ENCODE assay signal across 16 cellular contexts in the genomic region with DNA sequence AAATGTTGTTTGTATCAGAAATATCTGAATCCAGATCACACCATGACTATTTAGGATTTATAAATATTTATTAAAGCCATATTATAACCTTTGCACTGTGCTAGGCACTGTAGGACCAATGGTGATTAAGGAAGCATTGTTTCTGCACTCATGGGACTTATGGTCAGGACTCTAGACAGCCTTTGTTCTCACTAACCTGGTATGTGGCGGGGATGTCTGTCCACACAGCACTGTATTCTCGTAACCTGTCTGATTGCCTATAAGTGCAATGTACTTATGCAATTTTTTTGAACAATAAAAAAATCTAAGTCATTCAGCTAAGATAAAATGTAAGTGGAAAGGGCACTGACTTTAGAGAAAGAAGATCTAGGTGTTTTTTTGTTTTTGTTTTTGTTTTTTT. TPM values are rescaled to one million over a fixed set of nuclear protein-coding genes. Genes with fewer than 3 reads are reported as not detected.
"Had no signal": no experiment of that assay in that cellular context is flagged by ENCODE, and none has a peak within 500 bp of the region (broad histone marks: within the 10 kb centered on the region; RNA-seq: fewer than 3 reads in every experiment).

No MANE protein-coding gene starts in this region.

- H3K4me1 ChIP-seq: ascending aorta, tibial nerve had no signal

- H3K4me3 ChIP-seq: ascending aorta, lung, tibial nerve had no signal

- H3K9me3 ChIP-seq: ascending aorta had no signal

- ATAC-seq: natural killer cell, right cardiac atrium had no signal

- DNase-seq: activated CD4-positive, alpha-beta memory T cell treated with anti-CD3 and anti-CD28 coated beads for 36 hours; activated CD4-positive, alpha-beta T cell treated with anti-CD3 and anti-CD28 coated beads for 1 hour; activated naive CD4-positive, alpha-beta T cell; activated T-cell treated with anti-CD3 and anti-CD28 coated beads, Interleukin-2, amount 50 U/mL, for 4 hours; central memory CD4-positive, alpha-beta T cell; cortex of kidney; effector memory CD4-positive, alpha-beta T cell; erythroblast; left cardiac atrium; natural killer cell; right cardiac atrium; stimulated activated naive B cell treated with anti-CD40 and anti-IgM and Interleukin-4, amounts not matched to agents 10 μg/mL and 1 μg/mL and 100 μg/mL, for 72 hours; SW 1271 had no signal

- H3K27ac ChIP-seq: ascending aorta, tibial nerve had no signal

RNA-seq across cellular contexts. Expression of a gene that starts 6.7 kb away (rescaled TPM):
- total RNA-seq: activated CD4-positive, alpha-beta memory T cell treated with anti-CD3 and anti-CD28 coated beads for 36 hours; activated T-cell treated with anti-CD3 and anti-CD28 coated beads, Interleukin-2, amount 50 U/mL, for 4 hours had no signal
